In the genomic region with DNA sequence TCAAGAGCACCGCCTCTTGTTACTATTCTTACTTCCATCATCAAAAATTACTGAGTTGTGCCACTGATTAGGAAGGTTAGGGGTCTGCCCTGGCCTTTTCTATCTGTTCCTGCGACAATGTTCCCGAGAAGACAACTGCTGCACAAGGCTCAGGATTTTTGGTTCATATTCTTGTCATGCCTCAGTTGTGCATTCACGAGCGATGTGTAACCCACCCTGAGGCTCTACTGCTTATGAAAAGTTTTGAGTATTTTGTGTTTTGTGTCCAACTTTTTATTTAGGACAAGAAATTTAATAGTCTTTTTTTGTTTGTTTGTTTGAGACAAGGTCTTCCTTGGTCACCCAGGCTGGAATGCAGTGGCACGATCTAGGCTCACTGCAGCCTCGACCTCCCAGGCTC, we compare ENCODE assay signal across 20 cellular contexts. TPM values are rescaled to one million over a fixed set of nuclear protein-coding genes. Genes with fewer than 3 reads are reported as not detected.
DNase-seq lines count a peak whose midpoint lies in the region; ATAC-seq and TF ChIP-seq lines count a peak whose summit lies in the region.
"Had no signal": no experiment of that assay in that cellular context is flagged by ENCODE, and none has a peak within 500 bp of the region (broad histone marks: within the 10 kb centered on the region; RNA-seq: fewer than 3 reads in every experiment).

No MANE protein-coding gene starts in this region.

- H3K4me1 Mint-ChIP-seq in nephron = peaks cover 41% of the 10 kb centered on the region

- H3K9ac ChIP-seq in HCT116 (ENCODE audit: low read length) = no peak overlapping the region
- peak overlapping the region; percentile 27 for H3K9ac ChIP-seq in adipocyte (ENCODE audit: low read length)

- POLR2A ChIA-PET in HCT116 (lab: Charles Lee) = no interaction called here

- peaks cover 3 to 12% of the 10 kb centered on the region in 2 experiments; a peak in 1 of 4 replicates for H3K9me3 ChIP-seq in HCT116 (ENCODE audit: control insufficient read depth in 1 of 2, insufficient read depth in 1 of 2, low read depth in 1 of 2, low read length in 2 of 2)
- H3K9me3 ChIP-seq in adipocyte (ENCODE audit: control insufficient read depth, low read length) = peaks cover 7% of the 10 kb centered on the region
- peaks cover 0 to 4% (median 0%) of the 10 kb centered on the region in 3 donors for H3K9me3 ChIP-seq in tibial artery
- no peaks in the 10 kb centered on the region for H3K9me3 ChIP-seq in hepatocyte (ENCODE audit: low read depth)
- H3K9me3 ChIP-seq: BE2C had no signal

- no peaks in the 10 kb centered on the region for H4K20me1 ChIP-seq in HCT116 (ENCODE audit: insufficient read depth)
- H4K20me1 ChIP-seq in hepatocyte (ENCODE audit: insufficient read depth, poor library complexity, severe bottlenecking) = no peaks in the 10 kb centered on the region

- H2AFZ ChIP-seq in HCT116 (ENCODE audit: low read depth, low read length, poor library complexity, severe bottlenecking) (peak overlapping the region; percentile 14), hepatocyte (no peak overlapping the region)

- no peak overlapping the region for H3K4me3 Mint-ChIP-seq in nephron
- H3K4me3 Mint-ChIP-seq: activated CD8-positive, alpha-beta memory T cell treated with anti-CD3 and anti-CD28 coated beads, Interleukin-2, amount 10 ng/mL, durations not matched to agents 7 days and 5 days; memory B cell; neural crest cell; stimulated activated naive CD8-positive, alpha-beta T cell treated with anti-CD3 and anti-CD28 coated beads, Interleukin-15, amount 100 ng/mL, for 72 hours had no signal

- H3K27ac ChIP-seq in HCT116 (ENCODE audit: low read depth, low read length) (no peak overlapping the region), tibial artery (peak overlapping the region; percentile 82 to 97), hepatocyte (no peak overlapping the region)

- TF ChIP-seq CTCF in HCT116 (IDR thresholded peaks at IDR 0.05 in 2 of 3, conservative IDR thresholded peaks at IDR 0.05 in 1 of 3; ENCODE audit: borderline replicate concordance in 1 of 3, insufficient read depth in 1 of 3, low read depth in 2 of 3, low read length in 2 of 3) (no peak), nephron (IDR thresholded peaks at IDR 0.05; ENCODE audit: unreplicated experiment in 3 of 3) (no peak), tibial artery (IDR thresholded peaks at IDR 0.05) (no peak), hepatocyte (IDR thresholded peaks at IDR 0.05; ENCODE audit: poor library complexity) (no peak)

- H3K9me2 ChIP-seq in HCT116 (ENCODE audit: insufficient read depth) (no peaks in the 10 kb centered on the region), hepatocyte (replicated peaks; ENCODE audit: insufficient read depth) (no peaks in the 10 kb centered on the region)

- H3K9me3 Mint-ChIP-seq in nephron = peaks cover 11% of the 10 kb centered on the region
- H3K9me3 Mint-ChIP-seq: memory B cell had no signal

- 96% methylated on average over 7 of the region's 7 CpGs for WGBS in hepatocyte (ENCODE audit: low lambda C conversion rate, missing lambda C conversion rate)

- peaks cover 3% of the 10 kb centered on the region for H3K36me3 Mint-ChIP-seq in nephron (ENCODE audit: low read depth)
- H3K36me3 Mint-ChIP-seq: memory B cell had no signal

- ATAC-seq in HCT116 = no peak
- ATAC-seq: activated CD4-positive, CD25-positive, alpha-beta regulatory T cell treated with anti-CD3 and anti-CD28 coated beads, Interleukin-2, amount 50 U/mL, for 24 hours; activated CD8-positive, alpha-beta memory T cell treated with anti-CD3 and anti-CD28 coated beads, Interleukin-2, amount 10 ng/mL, durations not matched to agents 7 days and 5 days; stimulated activated naive CD8-positive, alpha-beta T cell treated with anti-CD3 and anti-CD28 coated beads, Interleukin-15, amount 100 ng/mL, for 72 hours had no signal

- H3K27me3 ChIP-seq in HCT116 (ENCODE audit: insufficient read depth, low read length) = no peaks in the 10 kb centered on the region
- no peaks in the 10 kb centered on the region for H3K27me3 ChIP-seq in adipocyte (replicated peaks; ENCODE audit: control insufficient read depth, insufficient read depth, low read length)
- H3K27me3 ChIP-seq in tibial artery = no peaks in the 10 kb centered on the region
- no peaks in the 10 kb centered on the region for H3K27me3 ChIP-seq in hepatocyte
- H3K27me3 ChIP-seq: BE2C had no signal

- RAD21 ChIA-PET in HCT116 (lab: Charles Lee; ENCODE audit: low non-redundant PET in 1 of 2, low total read pairs in 2 of 2, uncharacterized antibody in 2 of 2, unreplicated experiment in 2 of 2) = no interaction called here

- no peaks in the 10 kb centered on the region for H3K27me3 Mint-ChIP-seq in nephron (ENCODE audit: low read depth)
- H3K27me3 Mint-ChIP-seq: activated CD8-positive, alpha-beta memory T cell treated with anti-CD3 and anti-CD28 coated beads, Interleukin-2, amount 10 ng/mL, durations not matched to agents 7 days and 5 days; memory B cell; stimulated activated naive CD8-positive, alpha-beta T cell treated with anti-CD3 and anti-CD28 coated beads, Interleukin-15, amount 100 ng/mL, for 72 hours had no signal

- no peak for TF ChIP-seq POLR2A in HCT116 (IDR thresholded peaks at IDR 0.05; ENCODE audit: borderline replicate concordance, extremely low read depth, insufficient read depth, insufficient read length)

- H3K4me1 ChIP-seq in HCT116 (ENCODE audit: control insufficient read depth in 1 of 2, insufficient read depth in 2 of 2, low read length in 2 of 2) (peaks cover 63 to 78% of the 10 kb centered on the region in 2 experiments), adipocyte (ENCODE audit: control insufficient read depth, insufficient read depth, low read length) (peaks cover 62% of the 10 kb centered on the region), tibial artery (peaks cover 0 to 66% (median 59%) of the 10 kb centered on the region in 4 donors), hepatocyte (ENCODE audit: insufficient read depth) (peaks cover 40% of the 10 kb centered on the region)
- H3K4me1 ChIP-seq: BE2C had no signal

- peaks cover 0 to 4% of the 10 kb centered on the region in 2 experiments; a peak in 1 of 4 replicates for H3K36me3 ChIP-seq in HCT116 (ENCODE audit: control insufficient read depth in 1 of 2, insufficient read depth in 2 of 2, low read length in 2 of 2)
- no peaks in the 10 kb centered on the region for H3K36me3 ChIP-seq in adipocyte (ENCODE audit: control insufficient read depth, insufficient read depth, low read length, severe bottlenecking)
- no peaks in the 10 kb centered on the region for H3K36me3 ChIP-seq in tibial artery
- H3K36me3 ChIP-seq in hepatocyte (replicated peaks; ENCODE audit: insufficient read depth, low read depth) = no peaks in the 10 kb centered on the region
- H3K36me3 ChIP-seq: BE2C had no signal

- H3K27ac Mint-ChIP-seq in nephron = peak overlapping the region in 2 of 3 experiments; percentile 89 to 91
- H3K27ac Mint-ChIP-seq: memory B cell; stimulated activated naive CD8-positive, alpha-beta T cell treated with anti-CD3 and anti-CD28 coated beads, Interleukin-15, amount 100 ng/mL, for 72 hours had no signal

- H3K4me2 ChIP-seq in HCT116 (ENCODE audit: low read length) (no peak overlapping the region), hepatocyte (no peak overlapping the region)

- intact Hi-C loops in HCT116 (cut with micrococcal nuclease) = no loop called here
- intact Hi-C loops in tibial artery (cut with DNase I; ENCODE audit: low total_unique reads) = no loop called here

- CTCF ChIA-PET in HCT116 (lab: Charles Lee) = no interaction called here

- BruUV-seq in HCT116 (replicated peaks; lab: Mats Ljungman, UMichigan) = no TSS peak

- H3K79me2 ChIP-seq in HCT116 (ENCODE audit: insufficient read depth, low read length) = no peaks in the 10 kb centered on the region
- no peaks in the 10 kb centered on the region for H3K79me2 ChIP-seq in hepatocyte

- DNase-seq in HCT116 (ENCODE audit: low read depth, low spot score) (no peak), adipocyte (ENCODE audit: low read depth) (no peak), tibial artery (no peak), medulla oblongata (ENCODE audit: extremely low spot score) (no peak), hepatocyte (ENCODE audit: low spot score) (no peak), midbrain (lab: John Stamatoyannopoulos, UW) (no peak)
- DNase-seq: activated CD8-positive, alpha-beta memory T cell treated with anti-CD3 and anti-CD28 coated beads, Interleukin-2, amount 10 ng/mL, durations not matched to agents 7 days and 5 days; activated effector memory CD4-positive, alpha-beta T cell treated with anti-CD3 and anti-CD28 coated beads, Interleukin-2, amount 50 U/mL, for 16 hours; BE2C; DMS153; KBM-7; NCI-H2107; NCI-H526; stimulated activated CD4-positive, alpha-beta T cell treated with anti-CD3 and anti-CD28 coated beads, Interleukin-1b, Interleukin-23, amount 100 ng/mL, for 48 hours; stimulated activated naive CD8-positive, alpha-beta T cell treated with anti-CD3 and anti-CD28 coated beads, Interleukin-15, amount 100 ng/mL, for 72 hours; T-helper 9 cell had no signal

- no peak overlapping the region for H3K4me3 ChIP-seq in HCT116 (replicated peaks in 1 of 2; ENCODE audit: low read depth in 1 of 2, low read length in 2 of 2)
- H3K4me3 ChIP-seq in adipocyte (ENCODE audit: low read length) = no peak overlapping the region
- no peak overlapping the region for H3K4me3 ChIP-seq in tibial artery
- no peak overlapping the region for H3K4me3 ChIP-seq in hepatocyte

- no peak for TF ChIP-seq RAD21 in HCT116 (IDR thresholded peaks at IDR 0.05; ENCODE audit: low read depth)

TF ChIP-seq in HCT116, 20 proteins besides CTCF, POLR2A, EP300 and RAD21 (continues in another document):
- no peak for TF ChIP-seq SRF (IDR thresholded peaks at IDR 0.05; ENCODE audit: low read depth)
- no peak for TF ChIP-seq ZFX (IDR thresholded peaks at IDR 0.05)
- TF ChIP-seq EZH2 (IDR thresholded peaks at IDR 0.05) = no peak
- TF ChIP-seq EZH2phosphoT487 (IDR thresholded peaks at IDR 0.05; ENCODE audit: borderline replicate concordance) = no peak

RNA-seq across cellular contexts. Expression of a gene that starts 23.1 kb away (rescaled TPM):
- 86.1 TPM for total RNA-seq in HCT116 (2021; ENCODE audit: unreplicated experiment)
- 75.3 and 83.3 TPM in 2 replicates for polyA plus RNA-seq in HCT116 (2012)
- 461 and 534 TPM in 2 replicates for total RNA-seq in hepatocyte
- polyA plus RNA-seq in hepatocyte = 690 and 766 TPM in 2 replicates

RNA-seq across cellular contexts. Expression of a gene that starts 54.5 kb away (rescaled TPM):
- 101 TPM for total RNA-seq in HCT116 (2021; ENCODE audit: unreplicated experiment)
- 88.5 and 92.7 TPM in 2 replicates for polyA plus RNA-seq in HCT116 (2012)
- total RNA-seq in hepatocyte = 69.9 and 91.0 TPM in 2 replicates
- 81.4 and 86.2 TPM in 2 replicates for polyA plus RNA-seq in hepatocyte

Comparison
In these comparisons a context has a peak if more than half of its experiments do, and no peak if none do; other contexts are left out.
1. H3K27ac ChIP-seq: peak in tibial artery (2 of 2); none in HCT116 (single experiment) and hepatocyte (single experiment).